Comparison of ENCODE assay signal across 14 cellular contexts in genomic region chr3:76753599-76753998, GRCh38.
DNase-seq lines count a peak whose midpoint lies in the region; FAIRE-seq and TF ChIP-seq lines count a peak whose summit lies in the region.
"Had no signal": no experiment of that assay in that cellular context is flagged by ENCODE, and none has a peak within 500 bp of the region (broad histone marks: within the 10 kb centered on the region; RNA-seq: fewer than 3 reads in every experiment).

No MANE protein-coding gene starts in this region.

- CTCF ChIA-PET in H1 (lab: Charles Lee; ENCODE audit: partially characterized antibody): interaction anchor here (0.6 to 1.5 kb wide), 8 partner anchors 10 to 566 kb away, joined by 3 to 4 read pairs (median 4); no protein-coding TSS in a partner anchor
- CTCF ChIA-PET in activated naive CD4-positive, alpha-beta T cell treated with anti-CD3 and anti-CD28 coated beads, Interleukin-2, amount 10 ng/mL, durations not matched to agents 7 days and 5 days (lab: Charles Lee): no interaction called here

- H3K9me3 Mint-ChIP-seq in activated naive CD4-positive, alpha-beta T cell treated with anti-CD3 and anti-CD28 coated beads, Interleukin-2, amount 10 ng/mL, durations not matched to agents 7 days and 5 days: peaks cover 13% of the 10 kb centered on the region

- H2BK120ac ChIP-seq in H1 (replicated peaks; ENCODE audit: low read depth, low read length): no peak overlapping the region
- no peak overlapping the region for H2BK120ac ChIP-seq in mesendoderm (ENCODE audit: low read depth, low read length)

- H3K79me2 ChIP-seq in H1 (ENCODE audit: control insufficient read depth in 1 of 2, insufficient read depth in 2 of 2, low read length in 2 of 2): no peaks in the 10 kb centered on the region
- no peaks in the 10 kb centered on the region for H3K79me2 ChIP-seq in mesendoderm (ENCODE audit: control insufficient read depth, insufficient read depth, low read length)

- H4K91ac ChIP-seq in H1 (replicated peaks; ENCODE audit: insufficient read length, low read length): no peak overlapping the region

- TF ChIP-seq EP300 in H1 (IDR thresholded peaks at IDR 0.05; ENCODE audit: borderline replicate concordance in 1 of 2, low read depth in 2 of 2, low read length in 2 of 2): no peak

- H3K14ac ChIP-seq in H1 (ENCODE audit: insufficient read length): no peak overlapping the region

- H3K23me2 ChIP-seq in H1 (ENCODE audit: low read depth, low read length): no peaks in the 10 kb centered on the region

- no peak overlapping the region for H3K56ac ChIP-seq in H1 (replicated peaks; ENCODE audit: insufficient read length, low read depth, low read length)
- H3K56ac ChIP-seq in mesendoderm (ENCODE audit: low read length): no peak overlapping the region

- no peak overlapping the region for H3K4me2 ChIP-seq in H1 (ENCODE audit: insufficient read depth in 1 of 2, low read depth in 2 of 2, low read length in 2 of 2)
- no peak overlapping the region for H3K4me2 ChIP-seq in mesendoderm (ENCODE audit: low read length)

- no peak overlapping the region for H4K8ac ChIP-seq in H1 (ENCODE audit: extremely low read depth, insufficient read depth, low read length)
- no peak overlapping the region for H4K8ac ChIP-seq in mesendoderm (ENCODE audit: low read depth, low read length)

- no peak overlapping the region for H2BK20ac ChIP-seq in H1 (ENCODE audit: low read length)

- TF ChIP-seq POLR2A in H1 (IDR thresholded peaks at IDR 0.05; ENCODE audit: control extremely low read depth in 1 of 2, low read depth in 2 of 2, low read length in 2 of 2): no peak

- H3K4me3 ChIP-seq in H1 (ENCODE audit: extremely low read depth in 1 of 4, insufficient read depth in 2 of 4, low read depth in 3 of 4, low read length in 4 of 4) (no peak overlapping the region), mesendoderm (ENCODE audit: low read length) (no peak overlapping the region)

- H2BK15ac ChIP-seq in H1 (ENCODE audit: low read length) (no peak overlapping the region), mesendoderm (replicated peaks; ENCODE audit: low read depth) (no peak overlapping the region)

- H2BK12ac ChIP-seq in H1 (ENCODE audit: low read depth, low read length): no peak overlapping the region

- H2BK5ac ChIP-seq in H1 (ENCODE audit: low read depth, low read length) (no peak overlapping the region), mesendoderm (ENCODE audit: low read length) (no peak overlapping the region)

- no peaks in the 10 kb centered on the region for H3K27me3 Mint-ChIP-seq in activated naive CD4-positive, alpha-beta T cell treated with anti-CD3 and anti-CD28 coated beads, Interleukin-2, amount 10 ng/mL, durations not matched to agents 7 days and 5 days
- H3K27me3 Mint-ChIP-seq: activated CD4-positive, alpha-beta T cell treated with anti-CD3 and anti-CD28 coated beads for 36 hours; CD4-positive, alpha-beta memory T cell had no signal

- H3K4me3 Mint-ChIP-seq in activated naive CD4-positive, alpha-beta T cell treated with anti-CD3 and anti-CD28 coated beads, Interleukin-2, amount 10 ng/mL, durations not matched to agents 7 days and 5 days: no peak overlapping the region
- H3K4me3 Mint-ChIP-seq: activated CD4-positive, alpha-beta T cell treated with anti-CD3 and anti-CD28 coated beads for 36 hours; activated T-helper 1 cell treated with anti-CD3 and anti-CD28 coated beads, Interleukin-12 subunit alpha, Interleukin-12 subunit beta, Interleukin-2, Interleukin-4 antibody, amounts not matched to agents 30 ng/mL and 10 ng/mL and 1 ng/mL, durations not matched to agents 14 hours and 24 hours and 36 hours; CD4-positive, alpha-beta memory T cell had no signal

- H4K20me1 ChIP-seq in H1 (replicated peaks in 1 of 2; ENCODE audit: control insufficient read depth in 1 of 2, insufficient read depth in 2 of 2, low read length in 2 of 2): no peaks in the 10 kb centered on the region

- FAIRE-seq in H1 (lab: Jason Lieb, UNC): no peak
- FAIRE-seq: bronchial epithelial cell had no signal

- no peak overlapping the region for H3K27ac Mint-ChIP-seq in activated naive CD4-positive, alpha-beta T cell treated with anti-CD3 and anti-CD28 coated beads, Interleukin-2, amount 10 ng/mL, durations not matched to agents 7 days and 5 days
- H3K27ac Mint-ChIP-seq: activated CD4-positive, alpha-beta T cell treated with anti-CD3 and anti-CD28 coated beads for 36 hours; activated T-helper 1 cell treated with anti-CD3 and anti-CD28 coated beads, Interleukin-12 subunit alpha, Interleukin-12 subunit beta, Interleukin-2, Interleukin-4 antibody, amounts not matched to agents 30 ng/mL and 10 ng/mL and 1 ng/mL, durations not matched to agents 14 hours and 24 hours and 36 hours; CD4-positive, alpha-beta memory T cell had no signal

- H3K79me1 ChIP-seq in H1 (ENCODE audit: low read depth, low read length) (no peaks in the 10 kb centered on the region), mesendoderm (ENCODE audit: low read length) (no peaks in the 10 kb centered on the region)

- H3K4ac ChIP-seq in H1 (replicated peaks; ENCODE audit: insufficient read length, low read depth, low read length): no peak overlapping the region
- no peak overlapping the region for H3K4ac ChIP-seq in mesendoderm (ENCODE audit: low read depth, low read length)

- no peak overlapping the region for H3K23ac ChIP-seq in H1 (ENCODE audit: insufficient read length)
- no peak overlapping the region for H3K23ac ChIP-seq in mesendoderm (ENCODE audit: low read length)

- H3K18ac ChIP-seq in H1 (ENCODE audit: extremely low read depth, low read length) (no peak overlapping the region), mesendoderm (ENCODE audit: low read length) (no peak overlapping the region)

- peak; percentile 48 to 59 for TF ChIP-seq RAD21 in H1 (IDR thresholded peaks at IDR 0.05 in 1 of 2, conservative IDR thresholded peaks at IDR 0.05 in 1 of 2; ENCODE audit: low read depth in 2 of 2, low read length in 2 of 2)

- WGBS in H1 (ENCODE audit: extremely low coverage in 1 of 2, insufficient coverage in 1 of 2, insufficient read length in 1 of 2, insufficient replicate concordance in 2 of 2, low coverage in 1 of 2, low lambda C conversion rate in 2 of 2, missing lambda C conversion rate in 1 of 2), 2 experiments: 84% methylated on average over 2 of the region's 2 CpGs; no CpG with 5 or more reads in 1 of the 2 experiments
- WGBS in mesendoderm (ENCODE audit: extremely low coverage, insufficient coverage, low lambda C conversion rate): no CpG with 5 or more reads among the region's 2 CpGs

- no peaks in the 10 kb centered on the region for H3K4me1 ChIP-seq in H1 (replicated peaks in 1 of 4; ENCODE audit: control insufficient read depth in 3 of 4, insufficient read depth in 4 of 4, low read length in 3 of 4)
- no peaks in the 10 kb centered on the region for H3K4me1 ChIP-seq in mesendoderm (ENCODE audit: control insufficient read depth, low read depth, low read length)

- no peaks in the 10 kb centered on the region for H3K27me3 ChIP-seq in H1 (replicated peaks in 1 of 4; ENCODE audit: control insufficient read depth in 3 of 4, extremely low read depth in 1 of 4, insufficient read depth in 3 of 4, low read length in 3 of 4)
- no peaks in the 10 kb centered on the region for H3K27me3 ChIP-seq in mesendoderm (ENCODE audit: insufficient read depth, low read length, poor library complexity)

- POLR2A ChIA-PET in H1 (lab: Charles Lee; ENCODE audit: partially characterized antibody): no interaction called here

- DNase-seq in GM13977 (ENCODE audit: low spot score) (no peak), NCI-H2171 treated with DMSO at 0.1 percent for 48 hours (lab: John Stamatoyannopoulos, UW) (peak; percentile 3), H1 (ENCODE audit: low read depth in 1 of 2, low spot score in 2 of 2) (no peak), mesendoderm (peak; percentile 2), GM19238 (ENCODE audit: insufficient read length, low spot score) (no peak), NCI-H82 treated with DMSO at 0.1 percent for 48 hours (lab: John Stamatoyannopoulos, UW; ENCODE audit: unreplicated experiment) (no peak), nucleus accumbens (lab: John Stamatoyannopoulos, UW) (no peak)
- DNase-seq in activated naive CD4-positive, alpha-beta T cell treated with anti-CD3 and anti-CD28 coated beads, Interleukin-2, amount 10 ng/mL, durations not matched to agents 7 days and 5 days: no peak
- DNase-seq: activated CD4-positive, alpha-beta T cell treated with anti-CD3 and anti-CD28 coated beads for 36 hours; CD4-positive, alpha-beta memory T cell; NCI-H1092; NCI-H774 had no signal

- H3K27ac ChIP-seq in H1 (ENCODE audit: low read depth, low read length) (no peak overlapping the region), mesendoderm (ENCODE audit: low read depth, low read length) (no peak overlapping the region)

- in situ Hi-C loops in GM13977 (cut with MboI; ENCODE audit: low pct_unique_long_range_greater_than_20kb, low sequenced_read_pairs, unreplicated experiment): no loop called here

- H3K4me1 Mint-ChIP-seq in activated naive CD4-positive, alpha-beta T cell treated with anti-CD3 and anti-CD28 coated beads, Interleukin-2, amount 10 ng/mL, durations not matched to agents 7 days and 5 days: no peaks in the 10 kb centered on the region
- H3K4me1 Mint-ChIP-seq: activated CD4-positive, alpha-beta T cell treated with anti-CD3 and anti-CD28 coated beads for 36 hours; CD4-positive, alpha-beta memory T cell had no signal

- no peaks in the 10 kb centered on the region for H3K36me3 ChIP-seq in H1 (ENCODE audit: control insufficient read depth in 2 of 4, insufficient read depth in 4 of 4, low read length in 3 of 4)
- H3K36me3 ChIP-seq in mesendoderm (ENCODE audit: control insufficient read depth, insufficient read depth, low read length): no peaks in the 10 kb centered on the region

- no peaks in the 10 kb centered on the region for H3K36me3 Mint-ChIP-seq in activated naive CD4-positive, alpha-beta T cell treated with anti-CD3 and anti-CD28 coated beads, Interleukin-2, amount 10 ng/mL, durations not matched to agents 7 days and 5 days
- H3K36me3 Mint-ChIP-seq: CD4-positive, alpha-beta memory T cell had no signal

- H3K9me3 ChIP-seq in H1 (ENCODE audit: insufficient read depth in 2 of 2, low read depth in 1 of 2, low read length in 1 of 2): no peaks in the 10 kb centered on the region

- no peak overlapping the region for H4K5ac ChIP-seq in H1 (ENCODE audit: insufficient read length, low read depth, low read length)
- H4K5ac ChIP-seq in mesendoderm (ENCODE audit: low read length): no peak overlapping the region

- no peak overlapping the region for H2AK5ac ChIP-seq in H1 (ENCODE audit: low read depth, low read length)
- H2AK5ac ChIP-seq in mesendoderm (ENCODE audit: low read length): no peak overlapping the region

- H2AFZ ChIP-seq in H1 (ENCODE audit: low read length): no peak overlapping the region

- TF ChIP-seq CTCF in GM13977 (IDR thresholded peaks at IDR 0.05; ENCODE audit: extremely low read depth, insufficient read depth, missing control alignments) (peak; percentile 11), H1 (IDR thresholded peaks at IDR 0.05; ENCODE audit: control extremely low read depth in 1 of 3, insufficient read depth in 1 of 3, low read depth in 1 of 3, low read length in 3 of 3) (peak in 1 of 3 experiments; percentile 15; a peak in 2 of 4 replicates)

- H3K9ac ChIP-seq in H1 (replicated peaks in 1 of 4; ENCODE audit: extremely low read depth in 1 of 4, low read depth in 3 of 4, low read length in 3 of 4) (no peak overlapping the region), mesendoderm (ENCODE audit: low read length) (no peak overlapping the region)

TF ChIP-seq in H1, 55 proteins besides CTCF, POLR2A, EP300 and RAD21 (continues in another document):
- no peak for TF ChIP-seq GABPA (IDR thresholded peaks at IDR 0.05; ENCODE audit: borderline replicate concordance, insufficient read depth, low read length)

Comparison
In these comparisons a context has a peak if more than half of its experiments do, and no peak if none do; other contexts are left out.
1. DNase-seq: peak in NCI-H2171 treated with DMSO at 0.1 percent for 48 hours (single experiment) and mesendoderm (single experiment); none in GM13977 (single experiment), H1 (0 of 2), GM19238 (single experiment), NCI-H82 treated with DMSO at 0.1 percent for 48 hours (single experiment), nucleus accumbens (0 of 56) and activated naive CD4-positive, alpha-beta T cell treated with anti-CD3 and anti-CD28 coated beads, Interleukin-2, amount 10 ng/mL, durations not matched to agents 7 days and 5 days (single experiment).